Comparison of ENCODE assay signal across 15 cellular contexts in the genomic region with DNA sequence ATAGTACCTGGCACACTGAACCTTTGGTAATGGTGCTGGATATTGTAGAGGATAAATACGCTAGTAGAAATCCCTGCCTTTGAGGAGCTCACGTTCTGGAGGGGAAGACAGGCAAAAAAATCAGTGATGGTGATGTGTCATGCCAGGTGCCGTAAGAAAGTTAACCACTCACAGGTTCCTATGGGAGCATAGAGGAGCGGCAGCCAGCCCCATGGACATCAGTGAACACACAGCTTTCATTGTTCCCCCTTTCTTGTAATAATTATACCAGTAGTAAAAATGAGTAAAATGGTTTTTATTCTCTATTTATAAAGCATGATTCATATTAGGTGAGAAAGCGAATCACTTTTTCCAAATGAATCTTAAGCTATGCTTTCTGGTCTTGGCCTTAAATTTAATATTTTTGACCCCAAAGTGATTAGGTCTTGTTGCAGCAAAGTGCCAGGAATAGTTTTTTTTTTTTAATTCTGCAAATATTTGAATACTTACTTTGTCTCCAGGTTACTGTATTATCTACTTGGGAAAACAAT. TPM values are rescaled to one million over a fixed set of nuclear protein-coding genes. Genes with fewer than 3 reads are reported as not detected.
DNase-seq lines count a peak whose midpoint lies in the region; ATAC-seq and TF ChIP-seq lines count a peak whose summit lies in the region.
"Had no signal": no experiment of that assay in that cellular context is flagged by ENCODE, and none has a peak within 500 bp of the region (broad histone marks: within the 10 kb centered on the region; RNA-seq: fewer than 3 reads in every experiment).

No MANE protein-coding gene starts in this region.

- H3K4me2 ChIP-seq in MM.1S (ENCODE audit: low read depth, low read length): no peak overlapping the region

- H3K27me3 Mint-ChIP-seq in activated naive CD8-positive, alpha-beta T cell treated with anti-CD3 and anti-CD28 coated beads for 36 hours: no peaks in the 10 kb centered on the region

- H3K4me1 Mint-ChIP-seq in activated naive CD8-positive, alpha-beta T cell treated with anti-CD3 and anti-CD28 coated beads for 36 hours: peaks cover 31% of the 10 kb centered on the region

- intact Hi-C loops in tibial artery (cut with DNase I; ENCODE audit: low total_unique reads): no loop called here

- H3K9ac ChIP-seq in MM.1S (ENCODE audit: low read length): no peak overlapping the region

- H3K4me3 Mint-ChIP-seq in activated naive CD8-positive, alpha-beta T cell treated with anti-CD3 and anti-CD28 coated beads for 36 hours: peak overlapping the region; percentile 1

- H2AFZ ChIP-seq in MM.1S (ENCODE audit: low read length): no peak overlapping the region

- 0 out of 2 replicates have a peak, but pooled peaks cover 2% of the 10 kb centered on the region for H4K20me1 ChIP-seq in MM.1S (ENCODE audit: insufficient read depth, low read length)

- TF ChIP-seq CTCF in tibial artery (IDR thresholded peaks at IDR 0.05) (no peak), MM.1S (IDR thresholded peaks at IDR 0.05; ENCODE audit: low read length) (no peak), BE2C (IDR thresholded peaks at IDR 0.05; ENCODE audit: low read depth, low read length) (no peak)

- H3K9me2 ChIP-seq in MM.1S (replicated peaks; ENCODE audit: insufficient read depth, low read length): no peaks in the 10 kb centered on the region

- H3K36me3 ChIP-seq in tibial artery: no peaks in the 10 kb centered on the region
- no peaks in the 10 kb centered on the region for H3K36me3 ChIP-seq in MM.1S (replicated peaks; ENCODE audit: insufficient read depth, low read length)
- no peaks in the 10 kb centered on the region for H3K36me3 ChIP-seq in BE2C
- H3K36me3 ChIP-seq: pancreas, thyroid gland had no signal

- H3K79me2 ChIP-seq in MM.1S (ENCODE audit: low read length): peaks cover 2% of the 10 kb centered on the region; the same call in 1 of the 2 replicates

- H3K27me3 ChIP-seq in tibial artery (no peaks in the 10 kb centered on the region), MM.1S (replicated peaks; ENCODE audit: insufficient read depth, low read length) (no peaks in the 10 kb centered on the region), BE2C (no peaks in the 10 kb centered on the region)
- H3K27me3 ChIP-seq: pancreas, thyroid gland had no signal

- H3K9me3 Mint-ChIP-seq in activated naive CD8-positive, alpha-beta T cell treated with anti-CD3 and anti-CD28 coated beads for 36 hours: no peaks in the 10 kb centered on the region

- no peak overlapping the region for H3K4me3 ChIP-seq in tibial artery
- H3K4me3 ChIP-seq in MM.1S (ENCODE audit: low read length): no peak overlapping the region
- H3K4me3 ChIP-seq in BE2C (ENCODE audit: low read depth, low read length): no peak overlapping the region
- H3K4me3 ChIP-seq: pancreas, thyroid gland had no signal

- no peaks in the 10 kb centered on the region for H3K9me3 ChIP-seq in tibial artery
- no peaks in the 10 kb centered on the region for H3K9me3 ChIP-seq in MM.1S (replicated peaks; ENCODE audit: insufficient read depth, low read length)
- no peaks in the 10 kb centered on the region for H3K9me3 ChIP-seq in BE2C
- H3K9me3 ChIP-seq: pancreas, thyroid gland had no signal

- peak overlapping the region; percentile 74 for H3K27ac Mint-ChIP-seq in activated naive CD8-positive, alpha-beta T cell treated with anti-CD3 and anti-CD28 coated beads for 36 hours

- H3K36me3 Mint-ChIP-seq in activated naive CD8-positive, alpha-beta T cell treated with anti-CD3 and anti-CD28 coated beads for 36 hours: peaks cover 2% of the 10 kb centered on the region

- ATAC-seq in GM18511 (IDR thresholded peaks at IDR 0.05; ENCODE audit: unreplicated experiment): peak; percentile 39
- ATAC-seq in HG02938 (IDR thresholded peaks at IDR 0.05; ENCODE audit: unreplicated experiment): peak; percentile 16

- DNase-seq in CD1c-positive myeloid dendritic cell (ENCODE audit: extremely low spot score) (peak; percentile 53), SW 1271 (lab: John Stamatoyannopoulos, UW) (no peak), tibial artery (no peak), MM.1S (no peak), BE2C (no peak)
- peak; percentile 15 for DNase-seq in activated naive CD8-positive, alpha-beta T cell treated with anti-CD3 and anti-CD28 coated beads for 36 hours
- DNase-seq: activated CD8-positive, alpha-beta memory T cell treated with anti-CD3 and anti-CD28 coated beads, Interleukin-2, amount 50 U/mL, for 4 hours; central memory CD4-positive, alpha-beta T cell; left cardiac atrium; NCI-H524; pancreas; stimulated activated CD4-positive, alpha-beta T cell treated with anti-CD3 and anti-CD28 coated beads, Interleukin-4, amount 100 ng/mL, for 24 hours had no signal

- H3K4me1 ChIP-seq in tibial artery (peaks cover 0 to 4% (median 2%) of the 10 kb centered on the region in 4 donors), MM.1S (ENCODE audit: low read length) (no peaks in the 10 kb centered on the region), BE2C (peaks cover 14% of the 10 kb centered on the region)

- no peaks in the 10 kb centered on the region for H3F3A ChIP-seq in MM.1S (ENCODE audit: insufficient read depth, low read length)

- H3K27ac ChIP-seq in tibial artery (no peak overlapping the region), MM.1S (ENCODE audit: low read length) (no peak overlapping the region)
- H3K27ac ChIP-seq: pancreas, thyroid gland had no signal

RNA-seq across cellular contexts. Expression of a gene that starts 57.9 kb away (rescaled TPM):
- 10 to 100 TPM; 16.8 to 17.7 TPM for total RNA-seq in activated naive CD8-positive, alpha-beta T cell treated with anti-CD3 and anti-CD28 coated beads for 36 hours
- 14.3 TPM for polyA plus RNA-seq in BE2C (2012; ENCODE audit: insufficient read depth, insufficient read length, low read depth)

Comparison
In these comparisons a context has a peak if more than half of its experiments do, and no peak if none do; other contexts are left out.
1. DNase-seq: peak in CD1c-positive myeloid dendritic cell (single experiment) and activated naive CD8-positive, alpha-beta T cell treated with anti-CD3 and anti-CD28 coated beads for 36 hours (single experiment); none in SW 1271 (0 of 2), tibial artery (0 of 2), MM.1S (single experiment) and BE2C (single experiment).